ENCODE assay signal across 21 cellular contexts in the genomic region with DNA sequence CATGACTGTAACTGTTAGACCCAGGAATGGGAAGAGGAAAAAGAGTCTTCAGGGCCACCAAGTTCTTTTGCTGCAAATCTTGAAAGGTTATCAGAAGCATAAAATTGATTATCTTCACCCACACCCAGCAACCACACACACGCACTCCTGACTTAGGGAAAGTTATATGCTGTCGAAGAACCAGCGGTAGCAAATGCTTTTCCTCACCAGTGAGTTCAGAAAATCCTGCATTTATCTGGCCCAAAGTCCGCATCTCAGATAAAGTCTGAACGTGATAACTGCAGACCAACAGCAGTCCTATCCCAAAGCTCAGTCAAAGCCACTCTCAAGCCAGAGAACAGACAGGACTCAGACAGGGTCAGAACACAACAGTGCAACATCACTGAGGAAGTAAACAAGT.
DNase-seq lines count a peak whose midpoint lies in the region; FAIRE-seq and TF ChIP-seq lines count a peak whose summit lies in the region.
"Had no signal": no experiment of that assay in that cellular context is flagged by ENCODE, and none has a peak within 500 bp of the region (broad histone marks: within the 10 kb centered on the region; RNA-seq: fewer than 3 reads in every experiment).

No MANE protein-coding gene starts in this region.

- H3K36me3 Mint-ChIP-seq in activated naive CD8-positive, alpha-beta T cell treated with anti-CD3 and anti-CD28 coated beads for 36 hours, result no peaks in the 10 kb centered on the region
- H3K36me3 Mint-ChIP-seq: CD8-positive, alpha-beta T cell had no signal

- H3K36me3 ChIP-seq in PC-9 (ENCODE audit: low read depth) (no peaks in the 10 kb centered on the region), esophagus muscularis mucosa (no peaks in the 10 kb centered on the region), small intestine (ENCODE audit: control insufficient read depth in 2 of 2, insufficient read depth in 2 of 2, low read length in 2 of 2) (no peaks in the 10 kb centered on the region)

- no peak overlapping the region for H3K4me3 Mint-ChIP-seq in activated naive CD8-positive, alpha-beta T cell treated with anti-CD3 and anti-CD28 coated beads for 36 hours
- H3K4me3 Mint-ChIP-seq: B cell; CD4-positive, alpha-beta T cell; CD8-positive, alpha-beta T cell had no signal

- peaks cover 5% of the 10 kb centered on the region; the same call in 1 of the 2 replicates for H3K79me2 ChIP-seq in PC-9 (ENCODE audit: low read depth)

- 85% methylated on average over 4 of the region's 5 CpGs for WGBS in esophagus muscularis mucosa
- WGBS in small intestine, 3 donors, result 14 to 74% (median 37%) methylated on average over 5 of the region's 5 CpGs

- no peak for TF ChIP-seq POLR2A in esophagus muscularis mucosa (IDR thresholded peaks at IDR 0.05; ENCODE audit: low read depth)

- no peaks in the 10 kb centered on the region for H3K9me3 Mint-ChIP-seq in activated naive CD8-positive, alpha-beta T cell treated with anti-CD3 and anti-CD28 coated beads for 36 hours
- H3K9me3 Mint-ChIP-seq: CD4-positive, alpha-beta T cell; CD8-positive, alpha-beta T cell had no signal

- no peak for TF ChIP-seq EP300 in esophagus muscularis mucosa (IDR thresholded peaks at IDR 0.05)

- POLR2A ChIA-PET in PC-9 (lab: Charles Lee; ENCODE audit: unreplicated experiment), result no interaction called here

- CTCF ChIA-PET in PC-9 (lab: Charles Lee), result no interaction called here

- no TSS peak for BruUV-seq in PC-9 (replicated peaks; lab: Mats Ljungman, UMichigan)

- H3K9me2 ChIP-seq in PC-9 (ENCODE audit: insufficient read depth), result no peaks in the 10 kb centered on the region

- H3F3A ChIP-seq in PC-9 (ENCODE audit: insufficient read depth, low read depth), result peaks cover 51% of the 10 kb centered on the region

- H3K4me2 ChIP-seq in PC-9, result no peak overlapping the region
- H3K4me2 ChIP-seq: A549 had no signal

- H3K27ac ChIP-seq in PC-9 (peak overlapping the region; percentile 94), esophagus muscularis mucosa (replicated peaks in 1 of 4) (no peak overlapping the region), small intestine (ENCODE audit: low read depth in 1 of 2, low read length in 1 of 2) (no peak overlapping the region)
- H3K27ac ChIP-seq: 22Rv1, A549, C4-2B had no signal

- H3K27ac Mint-ChIP-seq in activated naive CD8-positive, alpha-beta T cell treated with anti-CD3 and anti-CD28 coated beads for 36 hours, result no peak overlapping the region
- H3K27ac Mint-ChIP-seq: B cell; CD4-positive, alpha-beta T cell; CD8-positive, alpha-beta T cell had no signal

- intact Hi-C loops in PC-9 (cut with micrococcal nuclease; ENCODE audit: unreplicated experiment) (no loop called here), esophagus muscularis mucosa (cut with DNase I) (no loop called here)

- no peak for FAIRE-seq in small intestine (lab: Jason Lieb, UNC)
- FAIRE-seq: A549, D721Med, G401.6, GM12891, GM19239 had no signal

- no peak for DNase-seq in PC-9
- DNase-seq in esophagus muscularis mucosa (ENCODE audit: extremely low spot score), result peak; percentile 72
- DNase-seq in small intestine, result peak; percentile 73
- DNase-seq in activated CD4-positive, alpha-beta T cell treated with anti-CD3 and anti-CD28 coated beads, Interleukin-2, amount 50 U/mL, for 4 hours, result no peak
- no peak for DNase-seq in activated naive CD8-positive, alpha-beta T cell treated with anti-CD3 and anti-CD28 coated beads for 36 hours
- DNase-seq: AML-193; Caco-2; Calu3; CD4-positive, alpha-beta T cell; CD8-positive, alpha-beta T cell; DMS79 treated with DMSO at 0.1 percent for 48 hours; GF-D8 had no signal

- no peaks in the 10 kb centered on the region for H4K20me1 ChIP-seq in PC-9 (ENCODE audit: insufficient read depth)
- H4K20me1 ChIP-seq: BLaER1 treated with 17β-estradiol and CSF1 and Interleukin-3, amounts not matched to agents 10 nM and 100 nM had no signal

- TF ChIP-seq CTCF in PC-9 (conservative IDR thresholded peaks at IDR 0.05) (no peak), esophagus muscularis mucosa (IDR thresholded peaks at IDR 0.05) (no peak)

- H3K4me3 ChIP-seq in PC-9 (no peak overlapping the region), esophagus muscularis mucosa (no peak overlapping the region), small intestine (ENCODE audit: low read depth in 1 of 2, low read length in 2 of 2) (no peak overlapping the region)
- H3K4me3 ChIP-seq: A549; BLaER1 treated with 17β-estradiol and CSF1 and Interleukin-3, amounts not matched to agents 10 nM and 100 nM had no signal

- no peaks in the 10 kb centered on the region for H3K9me3 ChIP-seq in PC-9 (ENCODE audit: insufficient read depth, low read depth)
- no peaks in the 10 kb centered on the region for H3K9me3 ChIP-seq in esophagus muscularis mucosa
- H3K9me3 ChIP-seq in small intestine (ENCODE audit: control insufficient read depth, low read depth), result no peaks in the 10 kb centered on the region
- H3K9me3 ChIP-seq: A549, Caco-2 had no signal

- H3K4me1 ChIP-seq in PC-9 (replicated peaks; ENCODE audit: insufficient read depth) (peaks cover 53% of the 10 kb centered on the region), esophagus muscularis mucosa (peaks cover 0 to 10% (median 1%) of the 10 kb centered on the region in 4 donors), small intestine (ENCODE audit: control insufficient read depth in 2 of 2, insufficient read depth in 1 of 2, low read depth in 1 of 2, low read length in 1 of 2) (no peaks in the 10 kb centered on the region)
- H3K4me1 ChIP-seq: Caco-2 had no signal

- H3K4me1 Mint-ChIP-seq in activated naive CD8-positive, alpha-beta T cell treated with anti-CD3 and anti-CD28 coated beads for 36 hours, result no peaks in the 10 kb centered on the region
- H3K4me1 Mint-ChIP-seq: B cell had no signal

- H2AFZ ChIP-seq in PC-9, result no peak overlapping the region

- H3K27me3 Mint-ChIP-seq in activated naive CD8-positive, alpha-beta T cell treated with anti-CD3 and anti-CD28 coated beads for 36 hours, result peaks cover 3% of the 10 kb centered on the region

- no peaks in the 10 kb centered on the region for H3K27me3 ChIP-seq in PC-9 (ENCODE audit: insufficient read depth, low read depth)
- H3K27me3 ChIP-seq in esophagus muscularis mucosa, result no peaks in the 10 kb centered on the region
- no peaks in the 10 kb centered on the region for H3K27me3 ChIP-seq in small intestine (ENCODE audit: control insufficient read depth in 2 of 2, insufficient read depth in 2 of 2, low read length in 2 of 2)
- H3K27me3 ChIP-seq: BLaER1 treated with 17β-estradiol and CSF1 and Interleukin-3, amounts not matched to agents 10 nM and 100 nM had no signal

Comparison
In these comparisons a context has a peak if more than half of its experiments do, and no peak if none do; other contexts are left out.
1. DNase-seq: peak in esophagus muscularis mucosa (single experiment) and small intestine (single experiment); none in PC-9 (0 of 2), activated CD4-positive, alpha-beta T cell treated with anti-CD3 and anti-CD28 coated beads, Interleukin-2, amount 50 U/mL, for 4 hours (0 of 2) and activated naive CD8-positive, alpha-beta T cell treated with anti-CD3 and anti-CD28 coated beads for 36 hours (single experiment).